Comparison of ENCODE assay signal across 16 cellular contexts in the genomic region with DNA sequence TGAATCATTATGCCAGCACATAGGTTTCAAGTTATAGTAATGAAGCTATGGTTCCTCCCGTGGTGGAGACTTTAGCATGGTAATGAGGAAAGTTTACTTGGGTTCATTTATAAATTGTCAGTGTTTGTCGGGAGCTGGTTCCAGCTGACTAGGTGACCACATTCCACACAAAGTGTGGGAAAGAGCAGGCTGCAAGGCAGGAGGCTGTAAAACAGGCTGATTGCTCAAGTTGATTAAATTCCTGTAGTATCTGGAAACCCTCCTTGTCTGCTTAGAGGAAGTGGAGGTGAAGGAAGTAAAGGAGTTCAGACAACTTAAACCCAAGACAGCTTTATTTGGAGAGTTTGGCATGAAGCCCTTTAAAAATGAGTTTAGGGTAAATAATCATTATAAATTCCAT.
DNase-seq lines count a peak whose midpoint lies in the region; ATAC-seq and TF ChIP-seq lines count a peak whose summit lies in the region.
"Had no signal": no experiment of that assay in that cellular context is flagged by ENCODE, and none has a peak within 500 bp of the region (broad histone marks: within the 10 kb centered on the region; RNA-seq: fewer than 3 reads in every experiment).

No MANE protein-coding gene starts in this region.

- in situ Hi-C loops in Caki2 (cut with HindIII; ENCODE audit: low pct_unique_long_range_greater_than_20kb, low sequenced_read_pairs) = no loop called here

- H3K27ac Mint-ChIP-seq in endodermal cell (peak overlapping the region; percentile 91), nephron (peak overlapping the region; percentile 85 to 98 (median 95))
- H3K27ac Mint-ChIP-seq: activated naive CD8-positive, alpha-beta T cell treated with anti-CD3 and anti-CD28 coated beads, Interleukin-2, amount 50 U/mL, for 24 hours had no signal

- DNase-seq in Caki2 (ENCODE audit: low read depth) = peak; percentile 66
- peak; percentile 7 for DNase-seq in NCI-H226
- peak; percentile 59 for DNase-seq in endodermal cell
- no peak for DNase-seq in BE2C
- no peak for DNase-seq in NCI-H2107 (lab: John Stamatoyannopoulos, UW)
- no peak for DNase-seq in NCI-H2227 treated with DMSO at 0.1 percent for 48 hours (lab: John Stamatoyannopoulos, UW)
- DNase-seq: activated CD4-positive, alpha-beta T cell treated with anti-CD3 and anti-CD28 coated beads for 48 hours; activated naive CD8-positive, alpha-beta T cell treated with anti-CD3 and anti-CD28 coated beads, Interleukin-2, amount 50 U/mL, for 24 hours; COR-L47; H7; head of caudate nucleus; lower lobe of right lung; NK-92 treated with Interleukin-12 subunit alpha and Interleukin-12 subunit beta, amount 100 ng/mL, for 24 hours had no signal

- H3K27ac ChIP-seq in endodermal cell (ENCODE audit: low read depth, low read length) = no peak overlapping the region
- H3K27ac ChIP-seq: lower lobe of right lung had no signal

- no peaks in the 10 kb centered on the region for H3K4me1 ChIP-seq in endodermal cell (ENCODE audit: control insufficient read depth, insufficient read depth, low read length)
- no peaks in the 10 kb centered on the region for H3K4me1 ChIP-seq in BE2C
- H3K4me1 ChIP-seq: lower lobe of right lung had no signal

- no peaks in the 10 kb centered on the region for H3K27me3 ChIP-seq in endodermal cell (ENCODE audit: control insufficient read depth, insufficient read depth, low read length, poor library complexity, severe bottlenecking)
- no peaks in the 10 kb centered on the region for H3K27me3 ChIP-seq in BE2C

- H3K4me3 ChIP-seq in endodermal cell (ENCODE audit: low read length) (no peak overlapping the region), BE2C (ENCODE audit: low read depth, low read length) (no peak overlapping the region)
- H3K4me3 ChIP-seq: lower lobe of right lung, smooth muscle cell had no signal

- TF ChIP-seq CTCF in endodermal cell (conservative IDR thresholded peaks at IDR 0.05) (no peak), nephron (IDR thresholded peaks at IDR 0.05; ENCODE audit: unreplicated experiment in 3 of 3) (no peak), BE2C (IDR thresholded peaks at IDR 0.05; ENCODE audit: low read depth, low read length) (no peak)

- no peak overlapping the region for H3K9ac ChIP-seq in endodermal cell (ENCODE audit: extremely low read depth, low read length, poor library complexity, severe bottlenecking)

- no peaks in the 10 kb centered on the region for H3K36me3 Mint-ChIP-seq in endodermal cell (ENCODE audit: low read depth)
- H3K36me3 Mint-ChIP-seq in nephron (ENCODE audit: low read depth) = no peaks in the 10 kb centered on the region

- ATAC-seq in HG02678 (IDR thresholded peaks at IDR 0.05; ENCODE audit: unreplicated experiment) = no peak
- ATAC-seq: activated naive CD8-positive, alpha-beta T cell treated with anti-CD3 and anti-CD28 coated beads, Interleukin-2, amount 50 U/mL, for 24 hours had no signal

- no peaks in the 10 kb centered on the region for H3K36me3 ChIP-seq in endodermal cell (ENCODE audit: control insufficient read depth, insufficient read depth, low read length)
- no peaks in the 10 kb centered on the region; the same call in 1 of the 2 replicates for H3K36me3 ChIP-seq in BE2C
- H3K36me3 ChIP-seq: lower lobe of right lung had no signal

- H3K9me3 Mint-ChIP-seq in endodermal cell = no peaks in the 10 kb centered on the region
- H3K9me3 Mint-ChIP-seq in nephron = no peaks in the 10 kb centered on the region
- H3K9me3 Mint-ChIP-seq: activated naive CD8-positive, alpha-beta T cell treated with anti-CD3 and anti-CD28 coated beads, Interleukin-2, amount 50 U/mL, for 24 hours had no signal

- H3K9me3 ChIP-seq in endodermal cell (ENCODE audit: control insufficient read depth, low read length) (no peaks in the 10 kb centered on the region), BE2C (no peaks in the 10 kb centered on the region)
- H3K9me3 ChIP-seq: lower lobe of right lung had no signal

- 72 to 80% methylated on average over 1 to 2 of the region's 2 CpGs for WGBS in endodermal cell (ENCODE audit: insufficient coverage in 1 of 2, insufficient read length in 1 of 2), 2 experiments

- H3K4me3 Mint-ChIP-seq in endodermal cell (no peak overlapping the region), nephron (peak overlapping the region in 1 of 3 experiments; percentile 3)
- H3K4me3 Mint-ChIP-seq: activated naive CD8-positive, alpha-beta T cell treated with anti-CD3 and anti-CD28 coated beads, Interleukin-2, amount 50 U/mL, for 24 hours had no signal

- H3K4me1 Mint-ChIP-seq in endodermal cell = peaks cover 7% of the 10 kb centered on the region
- no peaks in the 10 kb centered on the region for H3K4me1 Mint-ChIP-seq in nephron
- H3K4me1 Mint-ChIP-seq: activated naive CD8-positive, alpha-beta T cell treated with anti-CD3 and anti-CD28 coated beads, Interleukin-2, amount 50 U/mL, for 24 hours had no signal

- H3K27me3 Mint-ChIP-seq in endodermal cell (ENCODE audit: insufficient read depth) = no peaks in the 10 kb centered on the region
- H3K27me3 Mint-ChIP-seq in nephron (ENCODE audit: low read depth) = no peaks in the 10 kb centered on the region
- H3K27me3 Mint-ChIP-seq: activated naive CD8-positive, alpha-beta T cell treated with anti-CD3 and anti-CD28 coated beads, Interleukin-2, amount 50 U/mL, for 24 hours had no signal

Comparison
In these comparisons a context has a peak if more than half of its experiments do, and no peak if none do; other contexts are left out.
1. DNase-seq: peak in Caki2 (single experiment), NCI-H226 (single experiment) and endodermal cell (single experiment); none in BE2C (single experiment), NCI-H2107 (single experiment) and NCI-H2227 treated with DMSO at 0.1 percent for 48 hours (single experiment).